ENCODE assay signal across 8 cellular contexts in the genomic region with DNA sequence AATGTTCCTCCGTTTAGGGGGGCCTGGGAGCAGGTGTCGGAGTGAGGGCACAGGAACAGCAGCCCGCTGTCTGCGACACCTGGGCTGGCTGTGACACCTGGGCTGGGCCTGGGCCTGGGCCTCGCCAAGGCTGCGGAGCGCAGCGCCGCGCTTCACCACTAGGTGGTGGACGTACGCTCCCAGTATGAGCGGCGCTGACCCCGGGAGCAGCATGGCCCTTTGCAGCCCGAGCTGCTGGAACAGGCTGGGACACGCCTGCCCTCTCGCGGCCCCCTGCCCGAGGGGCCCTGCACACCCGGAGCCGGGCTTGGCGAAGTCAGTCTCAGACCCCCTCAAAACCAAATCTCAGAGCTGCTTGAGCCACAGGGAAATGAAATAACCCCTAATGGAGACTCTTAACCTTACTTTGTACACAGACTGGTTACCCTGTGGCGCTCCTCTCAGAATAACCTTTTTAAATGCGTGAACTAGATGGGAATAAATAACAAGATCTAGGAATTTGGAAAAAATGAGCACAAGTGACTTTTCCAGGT. TPM values are rescaled to one million over a fixed set of nuclear protein-coding genes. Genes with fewer than 3 reads are reported as not detected.
A peak's percentile ranks its signal among the peaks of the same experiment; 100 is the strongest.
DNase-seq lines count a peak whose midpoint lies in the region; ATAC-seq, FAIRE-seq and TF ChIP-seq lines count a peak whose summit lies in the region.

No MANE protein-coding gene starts in this region.

- no TSS peak for BruUV-seq in MCF 10A (replicated peaks; lab: Mats Ljungman, UMichigan)

- peak; percentile 88 for FAIRE-seq in GM18507 (lab: Jason Lieb, UNC)

- POLR2A ChIA-PET in MCF 10A (lab: Yijun Ruan, JAX), result interaction anchor here (0.7 to 2.0 kb wide), 3 partner anchors 29 to 130 kb away, joined by 3 to 15 read pairs (median 3); no protein-coding TSS in a partner anchor

- H3K4me3 Mint-ChIP-seq in MCF 10A (ENCODE audit: unreplicated experiment) (no peak overlapping the region), immature natural killer cell (no peak overlapping the region)

- H3K27ac Mint-ChIP-seq in MCF 10A (ENCODE audit: low read depth, unreplicated experiment) (no peak overlapping the region), immature natural killer cell (no peak overlapping the region)

- H3K9me3 Mint-ChIP-seq in MCF 10A (ENCODE audit: unreplicated experiment), result no peaks in the 10 kb centered on the region
- H3K9me3 Mint-ChIP-seq in immature natural killer cell, result peaks cover 0 to 1% (median 0%) of the 10 kb centered on the region in 6 donors

- CTCF ChIA-PET in MCF 10A (lab: Yijun Ruan, JAX), result interaction anchor here (0.6 to 7.3 kb wide), 29 partner anchors 11 to 291 kb away, joined by 3 to 155 read pairs (median 4); partner anchors contain the start of gene FA2H

- no peaks in the 10 kb centered on the region for H3K27me3 Mint-ChIP-seq in MCF 10A (ENCODE audit: insufficient read depth, unreplicated experiment)
- peaks cover 0 to 2% (median 0%) of the 10 kb centered on the region in 3 donors for H3K27me3 Mint-ChIP-seq in immature natural killer cell (ENCODE audit: low read depth in 3 of 3)

- peaks cover 7% of the 10 kb centered on the region for H3K9me3 ChIP-seq in WERI-Rb-1 (ENCODE audit: severe bottlenecking)

- no peak overlapping the region for H3K27ac ChIP-seq in WERI-Rb-1

- TF ChIP-seq CTCF in WERI-Rb-1 (IDR thresholded peaks at IDR 0.05; ENCODE audit: low read depth, low read length), result peak; percentile 98
- peak; percentile 90 for TF ChIP-seq CTCF in MCF 10A (IDR thresholded peaks at IDR 0.05; ENCODE audit: unreplicated experiment)

- H3K36me3 Mint-ChIP-seq in MCF 10A (ENCODE audit: insufficient read depth, unreplicated experiment) (no peaks in the 10 kb centered on the region), immature natural killer cell (no peaks in the 10 kb centered on the region)

- DNase-seq in A172 (ENCODE audit: low spot score) (peak; percentile 51), GM18507 (ENCODE audit: extremely low spot score, insufficient read length, low read depth) (peak; percentile 72), NCI-H2107 treated with DMSO at 0.1 percent for 48 hours (lab: John Stamatoyannopoulos, UW; ENCODE audit: unreplicated experiment) (peak; percentile 48), WERI-Rb-1 (peak; percentile 91), MCF 10A (ENCODE audit: unreplicated experiment) (peak; percentile 73), immature natural killer cell (peak; percentile 26 to 38 (median 38))
- peak; percentile 74 for DNase-seq in stimulated activated CD4-positive, alpha-beta T cell treated with anti-CD3 and anti-CD28 coated beads, Interleukin-12 subunit alpha, Interleukin-12 subunit beta, amount 100 ng/mL, for 4 hours

- H3K36me3 ChIP-seq in WERI-Rb-1, result no peaks in the 10 kb centered on the region

- ATAC-seq in HG02970 (IDR thresholded peaks at IDR 0.05; ENCODE audit: low FRiP score, unreplicated experiment), result peak; percentile 87

- H3K4me3 ChIP-seq in WERI-Rb-1 (ENCODE audit: low read depth, low read length), result no peak overlapping the region

- H3K27me3 ChIP-seq in WERI-Rb-1 (ENCODE audit: insufficient read depth, low read depth, severe bottlenecking), result no peaks in the 10 kb centered on the region

- H3K4me1 Mint-ChIP-seq in MCF 10A (ENCODE audit: insufficient read depth, unreplicated experiment), result peaks cover 15% of the 10 kb centered on the region
- no peaks in the 10 kb centered on the region for H3K4me1 Mint-ChIP-seq in immature natural killer cell

- intact Hi-C loops in MCF 10A (cut with micrococcal nuclease), result loop anchor here (1.0 to 2.0 kb wide), 4 partner anchors 49 to 298 kb away; partner anchors contain the start of gene MLKL

RNA-seq across cellular contexts. Expression of gene FA2H, which starts 38.6 kb away (rescaled TPM):
- 0.03 TPM in 1 of 2 replicates, not detected in the other for total RNA-seq in A172 (2014; rRNA removed; shearing (Covaris generic))
- not detected in 2 replicates for total RNA-seq in MCF 10A (2022)
- not detected for polyA plus RNA-seq in immature natural killer cell

Comparison
In these comparisons a context has a peak if more than half of its experiments do, and no peak if none do; other contexts are left out.
1. DNase-seq: peak in every context shown above with its lines; median percentile 91 in WERI-Rb-1; 74 in stimulated activated CD4-positive, alpha-beta T cell treated with anti-CD3 and anti-CD28 coated beads, Interleukin-12 subunit alpha, Interleukin-12 subunit beta, amount 100 ng/mL, for 4 hours; 73 in MCF 10A; 72 in GM18507; 51 in A172; 48 in NCI-H2107 treated with DMSO at 0.1 percent for 48 hours; 38 in immature natural killer cell.